Comparison of ENCODE assay signal across 8 cellular contexts in genomic region chr1:202349263-202349928, GRCh38. TPM values are rescaled to one million over a fixed set of nuclear protein-coding genes. Genes with fewer than 3 reads are reported as not detected.
A peak's percentile ranks its signal among the peaks of the same experiment; 100 is the strongest.
DNase-seq lines count a peak whose midpoint lies in the region; ATAC-seq, FAIRE-seq and TF ChIP-seq lines count a peak whose summit lies in the region.

No MANE protein-coding gene starts in this region.

- no peak for TF ChIP-seq CTCF in HFF-Myc (IDR thresholded peaks at IDR 0.05; ENCODE audit: low read depth, low read length, missing control alignments)
- TF ChIP-seq CTCF in chondrocyte (IDR thresholded peaks at IDR 0.05): no peak
- no peak for TF ChIP-seq CTCF in left lung (IDR thresholded peaks at IDR 0.05)

- no peaks in the 10 kb centered on the region for H3K9me3 ChIP-seq in CD4-positive, CD25-positive, alpha-beta regulatory T cell (ENCODE audit: control insufficient read depth in 2 of 2, low read length in 2 of 2)
- H3K9me3 ChIP-seq in left lung: no peaks in the 10 kb centered on the region
- no peaks in the 10 kb centered on the region for H3K9me3 ChIP-seq in subcutaneous abdominal adipose tissue (ENCODE audit: control insufficient read depth in 5 of 5, low read length in 5 of 5)

- no peak for ATAC-seq in CD4-positive, CD25-positive, alpha-beta regulatory T cell (ENCODE audit: low read depth in 2 of 2)
- ATAC-seq in left lung: peak; percentile 16
- ATAC-seq in HG02678 (IDR thresholded peaks at IDR 0.05; ENCODE audit: unreplicated experiment): no peak

- intact Hi-C loops in left lung (cut with DNase I): loop anchor here in 1 of 2 donors (10.0 kb wide), 1 partner anchor 375 kb away; no protein-coding TSS in a partner anchor

- peaks cover 13% of the 10 kb centered on the region for H3K4me1 ChIP-seq in CD4-positive, CD25-positive, alpha-beta regulatory T cell (ENCODE audit: control insufficient read depth, insufficient read depth, low read length, poor library complexity, severe bottlenecking)
- H3K4me1 ChIP-seq in left lung: peaks cover 0 to 37% of the 10 kb centered on the region in 2 donors
- peaks cover 0 to 50% (median 23%) of the 10 kb centered on the region in 5 donors for H3K4me1 ChIP-seq in subcutaneous abdominal adipose tissue (ENCODE audit: control insufficient read depth in 5 of 5, insufficient read depth in 5 of 5, low read length in 5 of 5)

- no peaks in the 10 kb centered on the region for H3K36me3 ChIP-seq in CD4-positive, CD25-positive, alpha-beta regulatory T cell (ENCODE audit: control insufficient read depth, insufficient read depth, low read length)
- H3K36me3 ChIP-seq in left lung (no peaks in the 10 kb centered on the region), subcutaneous abdominal adipose tissue (ENCODE audit: control insufficient read depth in 5 of 5, insufficient read depth in 5 of 5, low read length in 5 of 5) (no peaks in the 10 kb centered on the region)

- H3K27me3 Mint-ChIP-seq in CD4-positive, CD25-positive, alpha-beta regulatory T cell: peaks cover 6% of the 10 kb centered on the region
- no peaks in the 10 kb centered on the region for H3K27me3 Mint-ChIP-seq in chondrocyte (ENCODE audit: low read depth)

- peak overlapping the region; percentile 21 to 94 (median 90) for H3K27ac Mint-ChIP-seq in CD4-positive, CD25-positive, alpha-beta regulatory T cell
- peak overlapping the region; percentile 98 for H3K27ac Mint-ChIP-seq in chondrocyte (ENCODE audit: unreplicated experiment)

- H3K27ac ChIP-seq in CD4-positive, CD25-positive, alpha-beta regulatory T cell (ENCODE audit: insufficient read depth, low read length, poor library complexity, severe bottlenecking): no peak overlapping the region
- peak overlapping the region; percentile 85 to 91 for H3K27ac ChIP-seq in left lung
- H3K27ac ChIP-seq in subcutaneous abdominal adipose tissue (ENCODE audit: low read depth, low read length): peak overlapping the region; percentile 97

- no peaks in the 10 kb centered on the region for H3K9me3 Mint-ChIP-seq in CD4-positive, CD25-positive, alpha-beta regulatory T cell
- no peaks in the 10 kb centered on the region for H3K9me3 Mint-ChIP-seq in chondrocyte (ENCODE audit: low read depth)

- FAIRE-seq in RCC 7860 (lab: Jason Lieb, UNC): no peak

- peaks cover 10 to 39% (median 26%) of the 10 kb centered on the region in 4 donors for H3K4me1 Mint-ChIP-seq in CD4-positive, CD25-positive, alpha-beta regulatory T cell
- peaks cover 21% of the 10 kb centered on the region for H3K4me1 Mint-ChIP-seq in chondrocyte (ENCODE audit: low read depth)

- peak overlapping the region; percentile 85 to 98 (median 93) for H3K9ac ChIP-seq in subcutaneous abdominal adipose tissue (ENCODE audit: low read length in 5 of 5)

- peak in 2 of 3 donors; percentile 14 to 39 for DNase-seq in CD4-positive, CD25-positive, alpha-beta regulatory T cell
- no peak for DNase-seq in HFF-Myc (ENCODE audit: extremely low read depth, low read depth)
- DNase-seq in RCC 7860 (ENCODE audit: low spot score): peak; percentile 46
- DNase-seq in chondrocyte (ENCODE audit: low spot score): no peak
- DNase-seq in left lung: no peak
- DNase-seq in NK-92 (lab: John Stamatoyannopoulos, UW; ENCODE audit: unreplicated experiment): no peak

- peak overlapping the region; percentile 97 for H3K4me3 ChIP-seq in CD4-positive, CD25-positive, alpha-beta regulatory T cell (ENCODE audit: low read depth, low read length)
- H3K4me3 ChIP-seq in HFF-Myc (replicated peaks; ENCODE audit: low read depth, low read length) (peak overlapping the region; percentile 76), left lung (peak overlapping the region; percentile 99), subcutaneous abdominal adipose tissue (ENCODE audit: low read depth in 1 of 5, low read length in 5 of 5) (peak overlapping the region; percentile 83 to 100 (median 98))

- peak overlapping the region; percentile 92 to 98 (median 94) for H3K4me3 Mint-ChIP-seq in CD4-positive, CD25-positive, alpha-beta regulatory T cell
- H3K4me3 Mint-ChIP-seq in chondrocyte (ENCODE audit: unreplicated experiment): peak overlapping the region; percentile 98

- H3K27me3 ChIP-seq in CD4-positive, CD25-positive, alpha-beta regulatory T cell (ENCODE audit: control insufficient read depth, insufficient read depth, low read length): no peaks in the 10 kb centered on the region
- H3K27me3 ChIP-seq in left lung (no peaks in the 10 kb centered on the region), subcutaneous abdominal adipose tissue (ENCODE audit: control insufficient read depth in 5 of 5, insufficient read depth in 4 of 5, low read length in 5 of 5) (no peaks in the 10 kb centered on the region)

- H3K36me3 Mint-ChIP-seq in CD4-positive, CD25-positive, alpha-beta regulatory T cell: no peaks in the 10 kb centered on the region
- H3K36me3 Mint-ChIP-seq in chondrocyte (ENCODE audit: low read depth): no peaks in the 10 kb centered on the region

RNA-seq across cellular contexts. Expression of gene PPP1R12B, which starts 0.9 kb away (rescaled TPM):
- 32.5 TPM for total RNA-seq in CD4-positive, CD25-positive, alpha-beta regulatory T cell
- polyA plus RNA-seq in CD4-positive, CD25-positive, alpha-beta regulatory T cell: 1 to 10 TPM; 3.8 to 6.4 (median 4.2) TPM
- total RNA-seq in chondrocyte (18.0 to 22.7 TPM (median 18.2 TPM) in 3 replicates), left lung (10 to 100 TPM; 41.6 to 45.9 TPM)

RNA-seq across cellular contexts. Expression of gene UBE2T, which starts 7.7 kb away (rescaled TPM):
- total RNA-seq in CD4-positive, CD25-positive, alpha-beta regulatory T cell: 1.2 TPM
- polyA plus RNA-seq in CD4-positive, CD25-positive, alpha-beta regulatory T cell: 10 to 100 TPM; 12.4 to 16.1 (median 15.1) TPM
- total RNA-seq in chondrocyte: 8.7 to 13.0 TPM (median 8.9 TPM) in 3 replicates
- total RNA-seq in left lung: 10 to 100 TPM; 10.9 to 11.9 TPM

Comparison
In these comparisons a context has a peak if more than half of its experiments do, and no peak if none do; other contexts are left out.
1. DNase-seq: peak in CD4-positive, CD25-positive, alpha-beta regulatory T cell (2 of 3) and RCC 7860 (single experiment); none in HFF-Myc (single experiment), chondrocyte (single experiment), left lung (0 of 2) and NK-92 (single experiment).
2. Peak in every context shown above with its lines, with median percentiles within 50 percentile points of each other: H3K4me3 ChIP-seq.